Comparison of ENCODE assay signal across 17 cellular contexts in genomic region chr3:29679967-29680366, GRCh38.
DNase-seq lines count a peak whose midpoint lies in the region; ATAC-seq and TF ChIP-seq lines count a peak whose summit lies in the region.
"Had no signal": no experiment of that assay in that cellular context is flagged by ENCODE, and none has a peak within 500 bp of the region (broad histone marks: within the 10 kb centered on the region; RNA-seq: fewer than 3 reads in every experiment).

No MANE protein-coding gene starts in this region.

- H3K4ac ChIP-seq in mesenchymal stem cell (ENCODE audit: low read depth in 1 of 2, low read length in 2 of 2), result no peak overlapping the region

- no peak overlapping the region for H2BK15ac ChIP-seq in mesenchymal stem cell (ENCODE audit: low read depth, poor library complexity, severe bottlenecking)

- H3K4me2 ChIP-seq in Karpas-422 (ENCODE audit: low read depth, low read length, poor library complexity, severe bottlenecking) (no peak overlapping the region), mesenchymal stem cell (ENCODE audit: low read length, poor library complexity, severe bottlenecking) (no peak overlapping the region)
- H3K4me2 ChIP-seq: BLaER1 treated with 17β-estradiol and CSF1 and Interleukin-3, amounts not matched to agents 10 nM and 100 nM had no signal

- H3K9ac ChIP-seq in Karpas-422 (ENCODE audit: low read length) (no peak overlapping the region), mesenchymal stem cell (ENCODE audit: low read length) (no peak overlapping the region)
- H3K9ac ChIP-seq: BLaER1 treated with 17β-estradiol and CSF1 and Interleukin-3, amounts not matched to agents 10 nM and 100 nM had no signal

- intact Hi-C loops in left cardiac atrium (cut with DNase I) (no loop called here), testis (cut with DNase I; ENCODE audit: low total_unique reads) (no loop called here), natural killer cell (cut with micrococcal nuclease) (no loop called here)

- H3K4me3 Mint-ChIP-seq in activated T-cell treated with anti-CD3 and anti-CD28 coated beads, Interleukin-2, amount 50 U/mL, for 72 hours, result no peak overlapping the region
- H3K4me3 Mint-ChIP-seq in natural killer cell, result no peak overlapping the region
- H3K4me3 Mint-ChIP-seq: CD4-positive, CD25-positive, alpha-beta regulatory T cell; HFFc6 had no signal

- H3K27ac Mint-ChIP-seq in activated T-cell treated with anti-CD3 and anti-CD28 coated beads, Interleukin-2, amount 50 U/mL, for 72 hours, result no peak overlapping the region
- no peak overlapping the region for H3K27ac Mint-ChIP-seq in natural killer cell
- H3K27ac Mint-ChIP-seq: CD4-positive, CD25-positive, alpha-beta regulatory T cell; HFFc6 had no signal

- H3K36me3 ChIP-seq in cardiac muscle cell (no peaks in the 10 kb centered on the region), Karpas-422 (ENCODE audit: insufficient read depth, low read length) (no peaks in the 10 kb centered on the region), mesenchymal stem cell (ENCODE audit: control insufficient read depth in 1 of 2, insufficient read depth in 2 of 2, low read depth in 1 of 2, low read length in 2 of 2) (no peaks in the 10 kb centered on the region), neuron (ENCODE audit: insufficient read depth, low read length) (no peaks in the 10 kb centered on the region), testis (ENCODE audit: low read depth, missing control alignments) (no peaks in the 10 kb centered on the region)
- H3K36me3 ChIP-seq: BLaER1 treated with 17β-estradiol and CSF1 and Interleukin-3, amounts not matched to agents 10 nM and 100 nM had no signal

- H3K4me1 ChIP-seq in cardiac muscle cell (ENCODE audit: low read depth), result peaks cover 17% of the 10 kb centered on the region
- H3K4me1 ChIP-seq in Karpas-422 (ENCODE audit: low read length), result no peaks in the 10 kb centered on the region
- H3K4me1 ChIP-seq in mesenchymal stem cell (ENCODE audit: control insufficient read depth, insufficient read depth, low read depth, low read length), result no peaks in the 10 kb centered on the region
- H3K4me1 ChIP-seq in neuron (ENCODE audit: insufficient read depth, low read length), result peaks cover 11% of the 10 kb centered on the region
- peaks cover 16% of the 10 kb centered on the region for H3K4me1 ChIP-seq in testis
- H3K4me1 ChIP-seq: BLaER1 treated with 17β-estradiol and CSF1 and Interleukin-3, amounts not matched to agents 10 nM and 100 nM had no signal

- no peak overlapping the region for H2AK5ac ChIP-seq in mesenchymal stem cell (ENCODE audit: low read length, severe bottlenecking)

- 89% methylated on average over 4 of the region's 4 CpGs for WGBS in mesenchymal stem cell
- 63 to 66% methylated on average over 4 of the region's 4 CpGs for WGBS in testis, 2 donors

- TF ChIP-seq CTCF in cardiac muscle cell (IDR thresholded peaks at IDR 0.05; ENCODE audit: low read depth, low read length) (no peak), testis (IDR thresholded peaks at IDR 0.05) (no peak), natural killer cell (IDR thresholded peaks at IDR 0.05) (no peak)

- no peak overlapping the region for H3K18ac ChIP-seq in mesenchymal stem cell (ENCODE audit: low read depth in 1 of 2, low read length in 2 of 2)

- peaks cover 12% of the 10 kb centered on the region for H3K4me1 Mint-ChIP-seq in activated T-cell treated with anti-CD3 and anti-CD28 coated beads, Interleukin-2, amount 50 U/mL, for 72 hours (ENCODE audit: low read depth)
- no peaks in the 10 kb centered on the region for H3K4me1 Mint-ChIP-seq in natural killer cell

- H2AFZ ChIP-seq in Karpas-422 (ENCODE audit: low read length) (no peak overlapping the region), mesenchymal stem cell (ENCODE audit: low read depth, low read length) (no peak overlapping the region), neuron (ENCODE audit: low read depth, low read length) (peak overlapping the region; percentile 51)

- no peaks in the 10 kb centered on the region for H3K9me3 ChIP-seq in cardiac muscle cell (ENCODE audit: low read depth)
- H3K9me3 ChIP-seq in Karpas-422 (ENCODE audit: low read length), result no peaks in the 10 kb centered on the region; the same call in none of the 2 replicates
- H3K9me3 ChIP-seq in mesenchymal stem cell (ENCODE audit: control insufficient read depth, low read length), result no peaks in the 10 kb centered on the region
- peaks cover 1% of the 10 kb centered on the region for H3K9me3 ChIP-seq in neuron (ENCODE audit: low read length)
- no peaks in the 10 kb centered on the region for H3K9me3 ChIP-seq in testis

- no peak overlapping the region for H2BK120ac ChIP-seq in mesenchymal stem cell (ENCODE audit: low read depth, low read length)

- no peak for TF ChIP-seq POLR2A in testis (IDR thresholded peaks at IDR 0.05)

- H3K27me3 ChIP-seq in cardiac muscle cell (no peaks in the 10 kb centered on the region), Karpas-422 (ENCODE audit: low read length) (no peaks in the 10 kb centered on the region), mesenchymal stem cell (ENCODE audit: control insufficient read depth in 1 of 2, insufficient read depth in 1 of 2, low read length in 2 of 2) (no peaks in the 10 kb centered on the region), neuron (ENCODE audit: insufficient read depth, low read length) (no peaks in the 10 kb centered on the region), testis (no peaks in the 10 kb centered on the region)
- H3K27me3 ChIP-seq: BLaER1 treated with 17β-estradiol and CSF1 and Interleukin-3, amounts not matched to agents 10 nM and 100 nM had no signal

- no peaks in the 10 kb centered on the region for H3K9me2 ChIP-seq in Karpas-422 (replicated peaks; ENCODE audit: insufficient read depth, low read length)

- no peak overlapping the region for H2BK12ac ChIP-seq in mesenchymal stem cell (ENCODE audit: low read length in 2 of 2)

- no peak for DNase-seq in cardiac muscle cell (ENCODE audit: low read depth in 1 of 2, low spot score in 1 of 2)
- DNase-seq in left cardiac atrium, result no peak
- peak; percentile 2 for DNase-seq in Karpas-422
- no peak for DNase-seq in mesenchymal stem cell
- DNase-seq in testis, result no peak
- no peak for DNase-seq in activated T-cell treated with anti-CD3 and anti-CD28 coated beads, Interleukin-2, amount 50 U/mL, for 72 hours
- DNase-seq in natural killer cell, result no peak
- DNase-seq: 8988T; ACHN; CD4-positive, CD25-positive, alpha-beta regulatory T cell; DMS53; GF-D8; GOT3; HCEC 1CT; HFFc6 had no signal

- peaks cover 15% of the 10 kb centered on the region for H3K27me3 Mint-ChIP-seq in activated T-cell treated with anti-CD3 and anti-CD28 coated beads, Interleukin-2, amount 50 U/mL, for 72 hours (ENCODE audit: low read depth)
- no peaks in the 10 kb centered on the region for H3K27me3 Mint-ChIP-seq in natural killer cell (ENCODE audit: low read depth in 2 of 2)
- H3K27me3 Mint-ChIP-seq: CD4-positive, CD25-positive, alpha-beta regulatory T cell had no signal

- no peak overlapping the region for H4K91ac ChIP-seq in mesenchymal stem cell (ENCODE audit: low read length)

- no peaks in the 10 kb centered on the region for H3K9me3 Mint-ChIP-seq in activated T-cell treated with anti-CD3 and anti-CD28 coated beads, Interleukin-2, amount 50 U/mL, for 72 hours
- peaks cover 4 to 9% of the 10 kb centered on the region in 2 donors for H3K9me3 Mint-ChIP-seq in natural killer cell

- H3K27ac ChIP-seq in cardiac muscle cell (peak overlapping the region; percentile 8), Karpas-422 (ENCODE audit: low read length) (no peak overlapping the region), mesenchymal stem cell (ENCODE audit: low read length, poor library complexity, severe bottlenecking) (no peak overlapping the region), testis (no peak overlapping the region)
- H3K27ac ChIP-seq: BLaER1 treated with 17β-estradiol and CSF1 and Interleukin-3, amounts not matched to agents 10 nM and 100 nM had no signal

- H3K4me3 ChIP-seq in cardiac muscle cell, result no peak overlapping the region
- H3K4me3 ChIP-seq in Karpas-422 (ENCODE audit: low read length), result no peak overlapping the region
- no peak overlapping the region for H3K4me3 ChIP-seq in mesenchymal stem cell (ENCODE audit: insufficient read depth in 1 of 2, low read depth in 1 of 2, low read length in 2 of 2)
- H3K4me3 ChIP-seq in neuron (ENCODE audit: low read length), result no peak overlapping the region
- H3K4me3 ChIP-seq in testis, result no peak overlapping the region
- H3K4me3 ChIP-seq: BLaER1 treated with 17β-estradiol and CSF1 and Interleukin-3, amounts not matched to agents 10 nM and 100 nM had no signal

- H3K23ac ChIP-seq in mesenchymal stem cell (ENCODE audit: low read length in 2 of 2), result no peak overlapping the region

- H3K14ac ChIP-seq in mesenchymal stem cell (ENCODE audit: low read length in 2 of 2), result no peak overlapping the region

- H4K20me1 ChIP-seq in Karpas-422 (ENCODE audit: insufficient read depth, low read depth, low read length), result no peaks in the 10 kb centered on the region
- H4K20me1 ChIP-seq: BLaER1 treated with 17β-estradiol and CSF1 and Interleukin-3, amounts not matched to agents 10 nM and 100 nM had no signal

- ATAC-seq in left cardiac atrium (no peak), natural killer cell (no peak)
- no peak for ATAC-seq in activated T-cell treated with anti-CD3 and anti-CD28 coated beads, Interleukin-2, amount 50 U/mL, for 72 hours (replicated peaks in 1 of 2)

- H3K36me3 Mint-ChIP-seq in activated T-cell treated with anti-CD3 and anti-CD28 coated beads, Interleukin-2, amount 50 U/mL, for 72 hours (ENCODE audit: insufficient read depth in 2 of 2), result no peaks in the 10 kb centered on the region
- H3K36me3 Mint-ChIP-seq in natural killer cell, result no peaks in the 10 kb centered on the region

- H3K79me1 ChIP-seq in mesenchymal stem cell (replicated peaks; ENCODE audit: low read length, poor library complexity, severe bottlenecking), result peaks cover 15% of the 10 kb centered on the region

- no peaks in the 10 kb centered on the region for H3K79me2 ChIP-seq in Karpas-422 (ENCODE audit: low read length)

- peak overlapping the region; percentile 23 for H4K8ac ChIP-seq in mesenchymal stem cell (ENCODE audit: low read length)

- H2BK5ac ChIP-seq in mesenchymal stem cell (ENCODE audit: low read depth, low read length, poor library complexity, severe bottlenecking), result no peak overlapping the region
